In the genomic region with DNA sequence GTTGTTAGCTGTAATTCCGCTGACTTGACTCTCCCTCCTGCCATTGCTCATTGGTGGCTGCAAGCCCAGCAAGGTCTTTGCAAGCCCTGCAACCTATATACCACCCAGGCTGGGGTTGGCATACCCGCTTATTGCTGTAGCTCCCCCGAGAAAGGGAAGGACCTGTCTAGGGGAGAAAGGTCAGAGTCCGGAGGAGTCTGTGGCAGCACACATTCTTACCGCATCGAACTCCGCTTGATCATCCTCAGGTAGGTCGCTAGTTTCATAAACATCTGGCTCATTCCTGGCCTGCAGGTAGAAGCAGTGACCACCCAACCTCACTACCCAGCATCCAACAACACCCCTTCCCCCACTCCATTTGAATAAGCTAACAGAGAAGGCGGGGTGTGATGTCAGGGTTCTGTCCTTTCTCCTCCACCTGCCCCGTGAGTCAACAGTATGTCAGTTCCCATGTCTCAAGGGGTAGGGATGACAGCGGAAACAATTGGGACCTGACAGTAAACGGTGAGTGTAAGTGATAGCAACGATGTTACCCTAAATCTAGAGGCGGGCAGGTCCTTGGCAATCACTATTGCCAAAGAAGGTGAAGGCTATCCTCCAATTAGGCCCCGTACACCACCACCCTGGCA, we compare ENCODE assay signal across 8 cellular contexts. TPM values are rescaled to one million over a fixed set of nuclear protein-coding genes. Genes with fewer than 3 reads are reported as not detected.
DNase-seq lines count a peak whose midpoint lies in the region; ATAC-seq and TF ChIP-seq lines count a peak whose summit lies in the region.

No MANE protein-coding gene starts in this region.

- H2AFZ ChIP-seq in MM.1S (ENCODE audit: low read length): peak overlapping the region; percentile 98
- no peak overlapping the region for H2AFZ ChIP-seq in neuron (ENCODE audit: low read depth, low read length)

- TF ChIP-seq CTCF in MM.1S (IDR thresholded peaks at IDR 0.05; ENCODE audit: low read length): no peak

- H4K20me1 ChIP-seq in MM.1S (ENCODE audit: insufficient read depth, low read length): no peaks in the 10 kb centered on the region

- H3K79me2 ChIP-seq in MM.1S (ENCODE audit: low read length): peaks cover 31% of the 10 kb centered on the region

- H3K36me3 ChIP-seq in MM.1S (replicated peaks; ENCODE audit: insufficient read depth, low read length) (no peaks in the 10 kb centered on the region), ectodermal cell (ENCODE audit: control insufficient read depth, insufficient read depth, low read length) (peaks cover 5% of the 10 kb centered on the region), neuron (ENCODE audit: insufficient read depth, low read length) (peaks cover 10% of the 10 kb centered on the region)

- WGBS in ectodermal cell, 2 experiments: 67 to 70% methylated on average over 15 of the region's 15 CpGs

- peaks cover 25% of the 10 kb centered on the region for H3K27me3 ChIP-seq in MM.1S (replicated peaks; ENCODE audit: insufficient read depth, low read length)
- peaks cover 33% of the 10 kb centered on the region for H3K27me3 ChIP-seq in ectodermal cell (ENCODE audit: control insufficient read depth, insufficient read depth, low read length, poor library complexity, severe bottlenecking)
- H3K27me3 ChIP-seq in neuron (ENCODE audit: insufficient read depth, low read length): peaks cover 11% of the 10 kb centered on the region

- ATAC-seq in GM21528 (IDR thresholded peaks at IDR 0.05; ENCODE audit: low FRiP score, unreplicated experiment) (no peak), GM19463 (IDR thresholded peaks at IDR 0.05; ENCODE audit: unreplicated experiment) (no peak)

- H3K4me3 ChIP-seq in MM.1S (ENCODE audit: low read length): peak overlapping the region; percentile 96
- H3K4me3 ChIP-seq in ectodermal cell (ENCODE audit: insufficient read depth, low read depth, low read length): peak overlapping the region; percentile 71
- H3K4me3 ChIP-seq in neuron (ENCODE audit: low read length): peak overlapping the region; percentile 80

- peak overlapping the region; percentile 95 for H3K9ac ChIP-seq in MM.1S (ENCODE audit: low read length)

- H3K9me3 ChIP-seq in MM.1S (replicated peaks; ENCODE audit: insufficient read depth, low read length) (no peaks in the 10 kb centered on the region), ectodermal cell (ENCODE audit: control insufficient read depth, low read length) (no peaks in the 10 kb centered on the region), neuron (ENCODE audit: low read length) (no peaks in the 10 kb centered on the region)

- H3K4me1 ChIP-seq in MM.1S (ENCODE audit: low read length) (peaks cover 10% of the 10 kb centered on the region; the same call in 1 of the 2 replicates), ectodermal cell (ENCODE audit: control insufficient read depth, insufficient read depth, low read length) (peaks cover 7% of the 10 kb centered on the region), neuron (ENCODE audit: insufficient read depth, low read length) (peaks cover 26% of the 10 kb centered on the region)

- H3K27ac ChIP-seq in MM.1S (ENCODE audit: low read length): no peak overlapping the region
- no peak overlapping the region for H3K27ac ChIP-seq in ectodermal cell (ENCODE audit: insufficient read depth, low read depth, low read length, poor library complexity, severe bottlenecking)

- H3F3A ChIP-seq in MM.1S (ENCODE audit: insufficient read depth, low read length): no peaks in the 10 kb centered on the region

- no peaks in the 10 kb centered on the region for H3K9me2 ChIP-seq in MM.1S (replicated peaks; ENCODE audit: insufficient read depth, low read length)

- DNase-seq in COLO668 (lab: John Stamatoyannopoulos, UW; ENCODE audit: unreplicated experiment) (peak; percentile 60), MM.1S (no peak), DMS 273 (lab: John Stamatoyannopoulos, UW; ENCODE audit: unreplicated experiment) (no peak), DMS114 treated with DMSO at 0.1 percent for 48 hours (lab: John Stamatoyannopoulos, UW; ENCODE audit: unreplicated experiment) (no peak)

- peak overlapping the region; percentile 92 for H3K4me2 ChIP-seq in MM.1S (ENCODE audit: low read depth, low read length)

RNA-seq across cellular contexts. Expression of gene DCTN2, which starts 1.1 kb away (rescaled TPM):
- polyA plus RNA-seq in ectodermal cell (2013, experiment 1 of 4): 199 TPM
- 184 TPM for polyA plus RNA-seq in ectodermal cell (2013, experiment 2 of 4)
- 171 TPM for polyA plus RNA-seq in ectodermal cell (2013, experiment 3 of 4)
- polyA plus RNA-seq in ectodermal cell (2013, experiment 4 of 4): 184 TPM

RNA-seq across cellular contexts. Expression of gene KIF5A, which starts 3.9 kb away (rescaled TPM):
- polyA plus RNA-seq in ectodermal cell (2013, experiment 1 of 4): 18.9 TPM
- polyA plus RNA-seq in ectodermal cell (2013, experiment 2 of 4): 19.1 TPM
- 14.0 TPM for polyA plus RNA-seq in ectodermal cell (2013, experiment 3 of 4)
- polyA plus RNA-seq in ectodermal cell (2013, experiment 4 of 4): 15.9 TPM

RNA-seq across cellular contexts. Expression of gene MBD6, which starts 23.3 kb away (rescaled TPM):
- polyA plus RNA-seq in ectodermal cell (2013, experiment 1 of 4): 47.3 TPM
- polyA plus RNA-seq in ectodermal cell (2013, experiment 2 of 4): 56.8 TPM
- polyA plus RNA-seq in ectodermal cell (2013, experiment 3 of 4): 34.5 TPM
- 41.2 TPM for polyA plus RNA-seq in ectodermal cell (2013, experiment 4 of 4)

RNA-seq across cellular contexts. Expression of gene DDIT3, which starts 25.6 kb away (rescaled TPM):
- 4.9 TPM for polyA plus RNA-seq in ectodermal cell (2013, experiment 1 of 4)
- polyA plus RNA-seq in ectodermal cell (2013, experiment 2 of 4): 4.3 TPM
- 5.6 TPM for polyA plus RNA-seq in ectodermal cell (2013, experiment 3 of 4)
- 3.8 TPM for polyA plus RNA-seq in ectodermal cell (2013, experiment 4 of 4)

RNA-seq across cellular contexts. Expression of gene PIP4K2C, which starts 45.1 kb away (rescaled TPM):
- polyA plus RNA-seq in ectodermal cell (2013, experiment 1 of 4): 26.4 TPM
- polyA plus RNA-seq in ectodermal cell (2013, experiment 2 of 4): 27.3 TPM
- polyA plus RNA-seq in ectodermal cell (2013, experiment 3 of 4): 17.6 TPM
- polyA plus RNA-seq in ectodermal cell (2013, experiment 4 of 4): 19.5 TPM
